In genomic region chr6:139931746-139932145, GRCh38 we compare ENCODE assay signal across 1 cellular context.
TF ChIP-seq lines count a peak whose summit lies in the region.

No MANE protein-coding gene starts in this region.

TF ChIP-seq in GM23338, 12 proteins besides CTCF, POLR2A, EP300 and RAD21 (continued from another document):
- TF ChIP-seq REST (IDR thresholded peaks at IDR 0.05; ENCODE audit: unreplicated experiment), result no peak
- TF ChIP-seq CREB1 (CRISPR knock-in tag; IDR thresholded peaks at IDR 0.05; ENCODE audit: low read depth), result no peak
- no peak for TF ChIP-seq JUNB (IDR thresholded peaks at IDR 0.05; ENCODE audit: unreplicated experiment)
- TF ChIP-seq ETS1 (IDR thresholded peaks at IDR 0.05), result no peak
